In the genomic region with DNA sequence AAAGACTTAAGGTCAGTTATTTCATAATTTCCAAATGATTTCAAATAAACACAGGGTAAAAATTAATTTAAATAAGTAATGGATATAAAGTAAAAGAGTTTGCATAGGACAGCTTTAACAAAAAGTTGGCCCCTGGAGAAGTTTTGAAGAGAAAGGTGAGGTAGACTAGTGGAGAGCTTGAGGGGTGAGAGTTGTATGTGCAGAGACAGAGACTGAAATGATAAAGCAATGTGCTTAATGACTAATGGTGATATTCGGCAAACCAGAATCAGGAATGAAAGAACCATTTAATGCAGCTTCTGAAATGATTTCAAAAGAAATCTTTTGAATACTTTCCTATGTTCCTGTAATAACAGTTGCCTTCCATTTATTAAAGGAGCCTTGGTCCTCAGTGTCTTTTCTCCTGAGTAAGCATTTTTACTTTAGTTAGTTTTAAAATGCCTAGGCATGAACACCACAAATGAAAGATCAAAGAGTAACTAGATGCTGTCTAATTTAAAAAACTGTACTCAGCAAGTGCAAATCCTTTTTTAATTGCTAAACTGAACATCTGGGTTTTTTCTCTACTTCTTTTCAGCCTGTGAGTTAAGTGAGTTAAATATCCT, we compare ENCODE assay signal across 24 cellular contexts. TPM values are rescaled to one million over a fixed set of nuclear protein-coding genes. Genes with fewer than 3 reads are reported as not detected.
DNase-seq lines count a peak whose midpoint lies in the region; ATAC-seq and TF ChIP-seq lines count a peak whose summit lies in the region.
"Had no signal": no experiment of that assay in that cellular context is flagged by ENCODE, and none has a peak within 500 bp of the region (broad histone marks: within the 10 kb centered on the region; RNA-seq: fewer than 3 reads in every experiment).

No MANE protein-coding gene starts in this region.

- H3K4me1 ChIP-seq in upper lobe of right lung = no peaks in the 10 kb centered on the region
- H3K4me1 ChIP-seq: body of pancreas had no signal

- H3K27ac ChIP-seq in upper lobe of right lung = no peak overlapping the region
- H3K27ac ChIP-seq: BLaER1 treated with 17β-estradiol and CSF1 and Interleukin-3, amounts not matched to agents 10 nM and 100 nM; body of pancreas; left ventricle myocardium inferior; SJCRH30; skin epidermis had no signal

- DNase-seq in activated naive CD4-positive, alpha-beta T cell treated with anti-CD3 and anti-CD28 coated beads for 36 hours = no peak
- no peak for DNase-seq in activated naive CD4-positive, alpha-beta T cell treated with anti-CD3 and anti-CD28 coated beads, Interleukin-2, amount 50 U/mL, for 16 hours
- DNase-seq in HFFc6 (no peak), amniotic epithelial cell (ENCODE audit: low read depth) (peak; percentile 8), mesenteric fat pad (ENCODE audit: low spot score) (no peak), upper lobe of right lung (no peak)
- DNase-seq: body of pancreas; COR-L47; DMS79; GF-D8; H9; left ventricle myocardium inferior; MG63; midbrain; naive thymus-derived CD8-positive, alpha-beta T cell; NCI-H1417; NCI-H2029 treated with DMSO at 0.1 percent for 48 hours; NCI-H226; SJCRH30; stimulated activated CD4-positive, alpha-beta T cell treated with anti-CD3 and anti-CD28 coated beads, Interleukin-1b, Interleukin-23, amount 100 ng/mL, for 48 hours had no signal

- intact Hi-C loops in activated naive CD4-positive, alpha-beta T cell treated with anti-CD3 and anti-CD28 coated beads for 36 hours (cut with micrococcal nuclease) = loop anchor here (1.0 kb wide), 3 partner anchors 11 to 378 kb away; no protein-coding TSS in a partner anchor
- intact Hi-C loops in upper lobe of right lung (cut with DNase I) = no loop called here

- H3K36me3 Mint-ChIP-seq in activated naive CD4-positive, alpha-beta T cell treated with anti-CD3 and anti-CD28 coated beads for 36 hours (ENCODE audit: low read depth) = peaks cover 32% of the 10 kb centered on the region
- H3K36me3 Mint-ChIP-seq in HFFc6 (ENCODE audit: low read depth) (peaks cover 19% of the 10 kb centered on the region), nephron (ENCODE audit: low read depth) (peaks cover 4% of the 10 kb centered on the region)

- no peak overlapping the region for H3K4me3 ChIP-seq in upper lobe of right lung
- H3K4me3 ChIP-seq: BLaER1 treated with 17β-estradiol and CSF1 and Interleukin-3, amounts not matched to agents 10 nM and 100 nM; body of pancreas; left ventricle myocardium inferior; MG63; SJCRH30; skin epidermis had no signal

- peak overlapping the region; percentile 59 for H3K27ac Mint-ChIP-seq in activated naive CD4-positive, alpha-beta T cell treated with anti-CD3 and anti-CD28 coated beads for 36 hours
- H3K27ac Mint-ChIP-seq in HFFc6 = peak overlapping the region; percentile 8; the same call in 1 of the 2 replicates
- H3K27ac Mint-ChIP-seq in nephron = peak overlapping the region; percentile 16 to 33 (median 30)
- H3K27ac Mint-ChIP-seq: H9; naive thymus-derived CD8-positive, alpha-beta T cell had no signal

- no peaks in the 10 kb centered on the region for H3K36me3 ChIP-seq in upper lobe of right lung
- H3K36me3 ChIP-seq: SJCRH30 had no signal

- H3K4me1 Mint-ChIP-seq in activated naive CD4-positive, alpha-beta T cell treated with anti-CD3 and anti-CD28 coated beads for 36 hours (ENCODE audit: low read depth) = peaks cover 73% of the 10 kb centered on the region
- H3K4me1 Mint-ChIP-seq in HFFc6 (ENCODE audit: low read depth) = peaks cover 40% of the 10 kb centered on the region
- H3K4me1 Mint-ChIP-seq in nephron = peaks cover 9% of the 10 kb centered on the region

- no peaks in the 10 kb centered on the region for H3K27me3 ChIP-seq in upper lobe of right lung
- H3K27me3 ChIP-seq: BLaER1 treated with 17β-estradiol and CSF1 and Interleukin-3, amounts not matched to agents 10 nM and 100 nM; body of pancreas; MG63; SJCRH30 had no signal

- H3K4me3 Mint-ChIP-seq in activated naive CD4-positive, alpha-beta T cell treated with anti-CD3 and anti-CD28 coated beads for 36 hours = no peak overlapping the region
- H3K4me3 Mint-ChIP-seq in HFFc6 = no peak overlapping the region
- no peak overlapping the region for H3K4me3 Mint-ChIP-seq in nephron
- H3K4me3 Mint-ChIP-seq: H9; naive thymus-derived CD8-positive, alpha-beta T cell had no signal

- H3K9me3 ChIP-seq in upper lobe of right lung = no peaks in the 10 kb centered on the region
- H3K9me3 ChIP-seq: body of pancreas, left ventricle myocardium inferior, MG63, SJCRH30 had no signal

- CTCF ChIA-PET in activated naive CD4-positive, alpha-beta T cell treated with anti-CD3 and anti-CD28 coated beads for 36 hours (lab: Charles Lee) = interaction anchor here (0.9 to 1.2 kb wide), 3 partner anchors 26 to 185 kb away, joined by 3 read pairs; no protein-coding TSS in a partner anchor

- H3K9me3 Mint-ChIP-seq in activated naive CD4-positive, alpha-beta T cell treated with anti-CD3 and anti-CD28 coated beads for 36 hours = no peaks in the 10 kb centered on the region
- H3K9me3 Mint-ChIP-seq in HFFc6 = no peaks in the 10 kb centered on the region
- no peaks in the 10 kb centered on the region for H3K9me3 Mint-ChIP-seq in nephron
- H3K9me3 Mint-ChIP-seq: H9; naive thymus-derived CD8-positive, alpha-beta T cell had no signal

- H3K27me3 Mint-ChIP-seq in activated naive CD4-positive, alpha-beta T cell treated with anti-CD3 and anti-CD28 coated beads for 36 hours (ENCODE audit: low read depth) = no peaks in the 10 kb centered on the region
- no peaks in the 10 kb centered on the region for H3K27me3 Mint-ChIP-seq in HFFc6 (ENCODE audit: insufficient read depth)
- H3K27me3 Mint-ChIP-seq in nephron (ENCODE audit: low read depth) = no peaks in the 10 kb centered on the region
- H3K27me3 Mint-ChIP-seq: naive thymus-derived CD8-positive, alpha-beta T cell had no signal

- TF ChIP-seq CTCF in HFFc6 (IDR thresholded peaks at IDR 0.05) = no peak
- TF ChIP-seq CTCF in nephron (IDR thresholded peaks at IDR 0.05; ENCODE audit: unreplicated experiment in 3 of 3) = no peak
- TF ChIP-seq CTCF in upper lobe of right lung (IDR thresholded peaks at IDR 0.05) = no peak

- ATAC-seq in GM19452 (IDR thresholded peaks at IDR 0.05; ENCODE audit: unreplicated experiment) = no peak
- ATAC-seq in upper lobe of right lung = no peak
- ATAC-seq: body of pancreas; naive thymus-derived CD8-positive, alpha-beta T cell had no signal

RNA-seq across cellular contexts. Expression of gene CAMK2D, which starts 28.5 kb away (rescaled TPM):
- 10 to 100 TPM; 75.7 to 78.3 TPM for total RNA-seq in activated naive CD4-positive, alpha-beta T cell treated with anti-CD3 and anti-CD28 coated beads for 36 hours
- total RNA-seq in HFFc6 (2021; fragmentation: NEBNext Ultra II Directional; extraction: Animal tissue kit (Norgen Biotek cat#: 25700)) = 100 to 1,000 TPM in 1 of 6 experiments, 10 to 100 TPM in 5; 83.7 to 102 (median 94.1) TPM
- total RNA-seq in mesenteric fat pad = 58.0 TPM
- total RNA-seq in upper lobe of right lung = 46.1 TPM

Comparison
In these comparisons a context has a peak if more than half of its experiments do, and no peak if none do; other contexts are left out.
1. H3K27ac Mint-ChIP-seq: peak in every context shown above with its lines; median percentile 59 in activated naive CD4-positive, alpha-beta T cell treated with anti-CD3 and anti-CD28 coated beads for 36 hours; 30 in nephron; 8 in HFFc6.